ENCODE assay signal across 8 cellular contexts in the genomic region with DNA sequence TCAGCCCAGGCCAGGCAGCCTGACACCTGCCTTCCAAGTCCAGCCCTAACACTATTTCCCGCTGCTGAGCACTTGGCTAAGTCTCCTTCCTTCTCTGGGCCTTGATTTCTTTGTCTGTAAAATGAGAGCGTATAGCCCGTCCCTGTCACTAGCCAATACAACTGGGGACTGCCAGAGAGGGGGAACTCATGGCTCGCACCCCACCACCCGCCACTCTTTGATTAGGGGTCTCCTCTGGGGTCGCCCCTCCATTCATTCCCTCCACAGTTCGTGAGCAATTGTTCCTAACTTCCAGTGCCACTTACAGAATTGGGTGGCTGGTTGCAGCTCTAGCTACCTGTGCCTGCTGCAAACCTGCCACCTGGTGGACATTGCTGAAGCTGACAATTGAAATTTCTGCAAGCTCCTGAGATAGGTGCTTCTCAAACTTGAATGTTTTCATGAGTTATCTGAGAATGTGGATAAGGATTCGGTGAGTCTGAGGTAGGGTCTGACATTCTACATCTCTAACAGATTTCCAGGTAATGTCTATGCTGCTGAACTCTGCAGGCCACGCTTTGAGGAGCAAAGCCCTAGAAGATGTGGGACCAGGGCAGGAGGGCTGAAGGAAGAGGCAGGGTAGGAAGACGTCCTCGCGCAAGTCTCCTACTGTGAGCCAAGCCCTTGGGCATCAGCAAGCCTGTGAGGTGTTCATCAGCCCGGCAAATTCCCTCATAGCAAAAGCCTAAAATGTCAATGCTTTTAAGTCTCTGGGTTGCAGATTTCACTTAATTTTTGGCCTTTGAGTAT. TPM values are rescaled to one million over a fixed set of nuclear protein-coding genes. Genes with fewer than 3 reads are reported as not detected.
DNase-seq lines count a peak whose midpoint lies in the region; ATAC-seq, FAIRE-seq and TF ChIP-seq lines count a peak whose summit lies in the region.

No MANE protein-coding gene starts in this region.

- FAIRE-seq in TTC549 (lab: Jason Lieb, UNC) = peak; percentile 31

- H3K27ac ChIP-seq in body of pancreas = no peak overlapping the region

- intact Hi-C loops in body of pancreas (cut with DNase I) = loop anchor here (5.0 to 10.0 kb wide), 2 partner anchors 71 to 119 kb away; partner anchors contain the start of genes HRCT1 and SPAAR

- ATAC-seq in body of pancreas (peak; percentile 77), HG03442 (IDR thresholded peaks at IDR 0.05; ENCODE audit: unreplicated experiment) (no peak)

- no peaks in the 10 kb centered on the region for H3K27me3 ChIP-seq in body of pancreas

- peak; percentile 44 to 88 (median 80) for TF ChIP-seq CTCF in body of pancreas (IDR thresholded peaks at IDR 0.05)

- TF ChIP-seq POLR2A in body of pancreas (IDR thresholded peaks at IDR 0.05) = no peak

- H3K4me1 ChIP-seq in body of pancreas = no peaks in the 10 kb centered on the region

- WGBS in body of pancreas, 2 donors = 33 to 34% methylated on average over 13 of the region's 13 CpGs

- DNase-seq in SIG-M5 treated with dmso at 0.1 percent for 504 hours (lab: John Stamatoyannopoulos, UW; ENCODE audit: unreplicated experiment) = peak; percentile 50
- no peak for DNase-seq in SIG-M5 (lab: John Stamatoyannopoulos, UW)
- peak; percentile 52 for DNase-seq in NCI-H1694 treated with DMSO at 0.1 percent for 48 hours (lab: John Stamatoyannopoulos, UW)
- peak; percentile 73 to 78 (median 76) for DNase-seq in body of pancreas
- peak; percentile 78 for DNase-seq in iPS-NIHi11 (ENCODE audit: low spot score)
- peak; percentile 31 to 50 for DNase-seq in stimulated activated CD4-positive, alpha-beta T cell treated with anti-CD3 and anti-CD28 coated beads, Interleukin-15, amount 100 ng/mL, for 48 hours (ENCODE audit: low read depth in 2 of 2)

- H3K36me3 ChIP-seq in body of pancreas (replicated peaks in 1 of 2; ENCODE audit: insufficient read depth in 1 of 2, low read depth in 2 of 2) = no peaks in the 10 kb centered on the region

- no peak overlapping the region for H3K4me3 ChIP-seq in body of pancreas

- no peaks in the 10 kb centered on the region for H3K9me3 ChIP-seq in body of pancreas

RNA-seq across cellular contexts. Expression of gene RECK, which starts 13.3 kb away (rescaled TPM):
- 1 to 10 TPM; 2.6 to 7.0 TPM for total RNA-seq in body of pancreas
